In the genomic region with DNA sequence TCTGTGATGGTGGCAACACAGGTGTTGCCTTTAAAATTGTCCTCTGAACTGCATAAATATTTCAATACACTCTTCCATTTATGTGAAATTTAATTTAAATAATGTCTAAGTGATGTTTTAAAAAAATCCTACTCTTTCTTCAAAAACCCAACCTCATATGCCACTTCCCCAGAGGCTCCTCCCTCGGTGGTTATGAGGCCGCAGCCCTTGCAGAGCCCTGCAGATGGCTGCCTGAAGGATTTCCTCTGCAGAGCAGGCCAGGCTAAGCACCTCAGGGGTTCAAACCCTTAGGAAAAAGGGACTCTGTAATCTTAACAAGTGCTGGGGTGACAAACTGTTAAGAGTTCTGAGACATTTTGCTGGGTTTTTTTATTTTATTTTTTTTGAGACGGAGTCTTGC, we compare ENCODE assay signal across 17 cellular contexts. TPM values are rescaled to one million over a fixed set of nuclear protein-coding genes. Genes with fewer than 3 reads are reported as not detected.
DNase-seq lines count a peak whose midpoint lies in the region; ATAC-seq and TF ChIP-seq lines count a peak whose summit lies in the region.
"Had no signal": no experiment of that assay in that cellular context is flagged by ENCODE, and none has a peak within 500 bp of the region (broad histone marks: within the 10 kb centered on the region; RNA-seq: fewer than 3 reads in every experiment).

No MANE protein-coding gene starts in this region.

- TF ChIP-seq CTCF in PC-9 (conservative IDR thresholded peaks at IDR 0.05), result no peak

- no peaks in the 10 kb centered on the region for H3K27me3 Mint-ChIP-seq in activated CD4-positive, alpha-beta T cell treated with anti-CD3 and anti-CD28 coated beads for 36 hours
- no peaks in the 10 kb centered on the region for H3K27me3 Mint-ChIP-seq in activated naive CD8-positive, alpha-beta T cell treated with anti-CD3 and anti-CD28 coated beads for 36 hours
- H3K27me3 Mint-ChIP-seq in stimulated activated memory B cell treated with anti-CD40 and anti-IgM and Interleukin-4, amounts not matched to agents 10 μg/mL and 1 μg/mL and 100 μg/mL, for 72 hours, result no peaks in the 10 kb centered on the region

- H3K9me3 ChIP-seq in PC-9 (ENCODE audit: insufficient read depth, low read depth), result no peaks in the 10 kb centered on the region
- H3K9me3 ChIP-seq: A549, Caco-2, right atrium auricular region, suprapubic skin had no signal

- no peaks in the 10 kb centered on the region for H3K4me1 ChIP-seq in PC-9 (replicated peaks; ENCODE audit: insufficient read depth)
- H3K4me1 ChIP-seq: A549, Caco-2 had no signal

- no peak overlapping the region for H3K27ac Mint-ChIP-seq in activated CD4-positive, alpha-beta T cell treated with anti-CD3 and anti-CD28 coated beads for 36 hours
- H3K27ac Mint-ChIP-seq in activated naive CD8-positive, alpha-beta T cell treated with anti-CD3 and anti-CD28 coated beads for 36 hours, result peak overlapping the region; percentile 34
- no peak overlapping the region for H3K27ac Mint-ChIP-seq in stimulated activated memory B cell treated with anti-CD40 and anti-IgM and Interleukin-4, amounts not matched to agents 10 μg/mL and 1 μg/mL and 100 μg/mL, for 72 hours

- H3K9me2 ChIP-seq in PC-9 (ENCODE audit: insufficient read depth), result no peaks in the 10 kb centered on the region

- no peaks in the 10 kb centered on the region for H3K27me3 ChIP-seq in PC-9 (ENCODE audit: insufficient read depth, low read depth)
- H3K27me3 ChIP-seq: right atrium auricular region, suprapubic skin had no signal

- peaks cover 58% of the 10 kb centered on the region for H3K36me3 ChIP-seq in PC-9 (ENCODE audit: low read depth)

- CTCF ChIA-PET in activated CD4-positive, alpha-beta T cell treated with anti-CD3 and anti-CD28 coated beads for 36 hours (lab: Charles Lee), result interaction anchor here (0.6 kb wide), 1 partner anchor 1473 kb away, joined by 3 read pairs; no protein-coding TSS in a partner anchor
- CTCF ChIA-PET in PC-9 (lab: Charles Lee), result interaction anchor here (0.6 kb wide), 1 partner anchor 10 kb away, joined by 4 read pairs; no protein-coding TSS in a partner anchor

- H3K27ac ChIP-seq in PC-9, result no peak overlapping the region
- H3K27ac ChIP-seq: A549, KMS-11, right atrium auricular region, suprapubic skin, VCaP had no signal

- H3K9me3 Mint-ChIP-seq in activated CD4-positive, alpha-beta T cell treated with anti-CD3 and anti-CD28 coated beads for 36 hours (ENCODE audit: low read depth), result no peaks in the 10 kb centered on the region
- H3K9me3 Mint-ChIP-seq in activated naive CD8-positive, alpha-beta T cell treated with anti-CD3 and anti-CD28 coated beads for 36 hours, result no peaks in the 10 kb centered on the region
- no peaks in the 10 kb centered on the region for H3K9me3 Mint-ChIP-seq in stimulated activated memory B cell treated with anti-CD40 and anti-IgM and Interleukin-4, amounts not matched to agents 10 μg/mL and 1 μg/mL and 100 μg/mL, for 72 hours
- H3K9me3 Mint-ChIP-seq: H9 had no signal

- H3F3A ChIP-seq in PC-9 (ENCODE audit: insufficient read depth, low read depth), result no peaks in the 10 kb centered on the region

- ATAC-seq in activated CD4-positive, alpha-beta T cell treated with anti-CD3 and anti-CD28 coated beads for 36 hours, result peak; percentile 49
- ATAC-seq in stimulated activated memory B cell treated with anti-CD40 and anti-IgM and Interleukin-4, amounts not matched to agents 10 μg/mL and 1 μg/mL and 100 μg/mL, for 72 hours, result no peak
- no peak for ATAC-seq in GM21529 (IDR thresholded peaks at IDR 0.05; ENCODE audit: unreplicated experiment)
- ATAC-seq: A549 had no signal

- H3K79me2 ChIP-seq in PC-9 (ENCODE audit: low read depth), result no peaks in the 10 kb centered on the region

- H2AFZ ChIP-seq in PC-9, result no peak overlapping the region

- peaks cover 64% of the 10 kb centered on the region for H3K4me1 Mint-ChIP-seq in activated CD4-positive, alpha-beta T cell treated with anti-CD3 and anti-CD28 coated beads for 36 hours
- peaks cover 64% of the 10 kb centered on the region for H3K4me1 Mint-ChIP-seq in activated naive CD8-positive, alpha-beta T cell treated with anti-CD3 and anti-CD28 coated beads for 36 hours
- no peaks in the 10 kb centered on the region for H3K4me1 Mint-ChIP-seq in stimulated activated memory B cell treated with anti-CD40 and anti-IgM and Interleukin-4, amounts not matched to agents 10 μg/mL and 1 μg/mL and 100 μg/mL, for 72 hours
- H3K4me1 Mint-ChIP-seq: H9 had no signal

- H4K20me1 ChIP-seq in PC-9 (ENCODE audit: insufficient read depth), result no peaks in the 10 kb centered on the region

- no peak overlapping the region for H3K4me3 ChIP-seq in PC-9
- H3K4me3 ChIP-seq: A549, right atrium auricular region, suprapubic skin had no signal

- H3K4me3 Mint-ChIP-seq in activated CD4-positive, alpha-beta T cell treated with anti-CD3 and anti-CD28 coated beads for 36 hours, result no peak overlapping the region
- H3K4me3 Mint-ChIP-seq in activated naive CD8-positive, alpha-beta T cell treated with anti-CD3 and anti-CD28 coated beads for 36 hours, result no peak overlapping the region
- no peak overlapping the region for H3K4me3 Mint-ChIP-seq in stimulated activated memory B cell treated with anti-CD40 and anti-IgM and Interleukin-4, amounts not matched to agents 10 μg/mL and 1 μg/mL and 100 μg/mL, for 72 hours
- H3K4me3 Mint-ChIP-seq: H9 had no signal

- peaks cover 61% of the 10 kb centered on the region for H3K36me3 Mint-ChIP-seq in activated CD4-positive, alpha-beta T cell treated with anti-CD3 and anti-CD28 coated beads for 36 hours (ENCODE audit: low read depth)
- H3K36me3 Mint-ChIP-seq in activated naive CD8-positive, alpha-beta T cell treated with anti-CD3 and anti-CD28 coated beads for 36 hours, result peaks cover 57% of the 10 kb centered on the region
- peaks cover 74% of the 10 kb centered on the region for H3K36me3 Mint-ChIP-seq in stimulated activated memory B cell treated with anti-CD40 and anti-IgM and Interleukin-4, amounts not matched to agents 10 μg/mL and 1 μg/mL and 100 μg/mL, for 72 hours

- POLR2A ChIA-PET in activated CD4-positive, alpha-beta T cell treated with anti-CD3 and anti-CD28 coated beads for 36 hours (lab: Charles Lee), result no interaction called here
- POLR2A ChIA-PET in PC-9 (lab: Charles Lee; ENCODE audit: unreplicated experiment), result no interaction called here

- no TSS peak for BruUV-seq in PC-9 (replicated peaks; lab: Mats Ljungman, UMichigan)

- intact Hi-C loops in activated CD4-positive, alpha-beta T cell treated with anti-CD3 and anti-CD28 coated beads for 36 hours (cut with DNase I, micrococcal nuclease), result no loop called here
- intact Hi-C loops in PC-9 (cut with micrococcal nuclease; ENCODE audit: unreplicated experiment), result no loop called here

- DNase-seq in activated CD8-positive, alpha-beta memory T cell treated with anti-CD3 and anti-CD28 coated beads, Interleukin-2, amount 50 U/mL, for 1 hour (ENCODE audit: extremely low read depth), result peak; percentile 13
- no peak for DNase-seq in activated CD8-positive, alpha-beta memory T cell treated with anti-CD3 and anti-CD28 coated beads, Interleukin-2, amount 50 U/mL, for 48 hours
- peak; percentile 59 for DNase-seq in activated CD4-positive, alpha-beta T cell treated with anti-CD3 and anti-CD28 coated beads for 36 hours
- peak; percentile 25 for DNase-seq in activated naive CD8-positive, alpha-beta T cell treated with anti-CD3 and anti-CD28 coated beads for 36 hours
- DNase-seq in stimulated activated CD8-positive, alpha-beta memory T cell treated with anti-CD3 and anti-CD28 coated beads, Interleukin-4, amount 100 ng/mL, for 48 hours, result peak; percentile 43
- DNase-seq in PC-9, result no peak
- DNase-seq: Caco-2, H9, NCI-H1930, SHP77 treated with DMSO at 0.1 percent for 48 hours had no signal

- no peak overlapping the region for H3K4me2 ChIP-seq in PC-9
- H3K4me2 ChIP-seq: A549, KMS-11 had no signal

RNA-seq across cellular contexts. Expression of a gene that starts 25.2 kb away (rescaled TPM):
- total RNA-seq in activated CD4-positive, alpha-beta T cell treated with anti-CD3 and anti-CD28 coated beads for 36 hours, result 10 to 100 TPM; 24.0 to 24.1 TPM
- total RNA-seq in activated naive CD8-positive, alpha-beta T cell treated with anti-CD3 and anti-CD28 coated beads for 36 hours, result 10 to 100 TPM; 24.9 to 25.7 TPM
- 39.8 and 52.9 TPM in 2 replicates for total RNA-seq in PC-9 (2021)

RNA-seq across cellular contexts. Expression of a gene that starts 25.7 kb away (rescaled TPM):
- 10 to 100 TPM; 46.8 to 56.4 TPM for total RNA-seq in activated CD4-positive, alpha-beta T cell treated with anti-CD3 and anti-CD28 coated beads for 36 hours
- total RNA-seq in activated naive CD8-positive, alpha-beta T cell treated with anti-CD3 and anti-CD28 coated beads for 36 hours, result 10 to 100 TPM; 45.6 to 47.4 TPM
- total RNA-seq in PC-9 (2021), result 80.6 and 105 TPM in 2 replicates

Comparison
In these comparisons a context has a peak if more than half of its experiments do, and no peak if none do; other contexts are left out.
1. DNase-seq: peak in activated CD8-positive, alpha-beta memory T cell treated with anti-CD3 and anti-CD28 coated beads, Interleukin-2, amount 50 U/mL, for 1 hour (single experiment), activated CD4-positive, alpha-beta T cell treated with anti-CD3 and anti-CD28 coated beads for 36 hours (single experiment), activated naive CD8-positive, alpha-beta T cell treated with anti-CD3 and anti-CD28 coated beads for 36 hours (single experiment) and stimulated activated CD8-positive, alpha-beta memory T cell treated with anti-CD3 and anti-CD28 coated beads, Interleukin-4, amount 100 ng/mL, for 48 hours (single experiment); none in activated CD8-positive, alpha-beta memory T cell treated with anti-CD3 and anti-CD28 coated beads, Interleukin-2, amount 50 U/mL, for 48 hours (single experiment) and PC-9 (0 of 2).